28 cellular contexts compared by ENCODE assay signal in the genomic region with DNA sequence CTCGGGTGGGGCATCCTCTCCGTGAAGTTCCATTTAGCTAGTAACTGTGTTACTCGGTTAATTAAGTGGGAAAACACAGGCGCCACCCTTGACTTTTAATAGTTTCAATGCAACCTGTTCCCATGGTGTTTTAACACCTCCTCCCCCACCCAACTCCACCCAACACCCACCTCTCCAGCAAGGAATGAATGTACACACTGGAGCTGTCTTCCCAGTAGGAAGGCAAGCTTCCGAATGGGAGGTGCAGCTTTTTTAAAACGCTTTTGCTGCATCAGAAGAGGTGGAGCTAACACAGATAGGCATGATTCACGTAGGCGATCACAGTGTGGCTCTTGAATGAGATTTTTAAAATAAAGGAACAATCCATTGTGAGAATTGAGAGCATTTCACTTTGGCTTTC.
"Had no signal": no experiment of that assay in that cellular context is flagged by ENCODE, and none has a peak within 500 bp of the region (broad histone marks: within the 10 kb centered on the region; RNA-seq: fewer than 3 reads in every experiment).

No MANE protein-coding gene starts in this region.

- H3K36me3 Mint-ChIP-seq: naive thymus-derived CD8-positive, alpha-beta T cell; stimulated activated naive B cell treated with anti-CD40 and anti-IgM and Interleukin-4, amounts not matched to agents 10 μg/mL and 1 μg/mL and 100 μg/mL, for 72 hours had no signal

- ATAC-seq: foreskin keratinocyte; gastroesophageal sphincter; left lung; naive thymus-derived CD8-positive, alpha-beta T cell; psoas muscle; right lobe of liver; stimulated activated naive B cell treated with anti-CD40 and anti-IgM and Interleukin-4, amounts not matched to agents 10 μg/mL and 1 μg/mL and 100 μg/mL, for 72 hours had no signal

- H3K27me3 ChIP-seq: left lung, ovary, right lobe of liver, tibial nerve, upper lobe of left lung had no signal

- H3K4me1 Mint-ChIP-seq: naive thymus-derived CD8-positive, alpha-beta T cell; stimulated activated naive B cell treated with anti-CD40 and anti-IgM and Interleukin-4, amounts not matched to agents 10 μg/mL and 1 μg/mL and 100 μg/mL, for 72 hours had no signal

- H3K36me3 ChIP-seq: esophagus muscularis mucosa, gastroesophageal sphincter, left lung, ovary, right lobe of liver, thoracic aorta, tibial nerve, upper lobe of left lung had no signal

- H3K4me1 ChIP-seq: esophagus muscularis mucosa, foreskin keratinocyte, gastroesophageal sphincter, left lung, psoas muscle had no signal

- H3K4me3 ChIP-seq: coronary artery, esophagus muscularis mucosa, gastroesophageal sphincter, left lung, ovary, psoas muscle, right lobe of liver, thoracic aorta, tibial nerve, upper lobe of left lung had no signal

- DNase-seq: dermis blood vessel endothelial cell; effector memory CD4-positive, alpha-beta T cell; foreskin keratinocyte; glutamatergic neuron; left lung; mesendoderm; midbrain; naive thymus-derived CD8-positive, alpha-beta T cell; nephron progenitor cell; occipital lobe; ovary; posterior cingulate gyrus; psoas muscle; right lobe of liver; small intestine; stimulated activated CD4-positive, alpha-beta T cell treated with anti-CD3 and anti-CD28 coated beads, Interleukin-15, amount 100 ng/mL, for 24 hours; stimulated activated CD4-positive, alpha-beta T cell treated with anti-CD3 and anti-CD28 coated beads, Interleukin-2, amount 100 ng/mL, for 48 hours; stimulated activated naive B cell treated with anti-CD40 and anti-IgM and Interleukin-4, amounts not matched to agents 10 μg/mL and 1 μg/mL and 100 μg/mL, for 72 hours had no signal

- H3K27ac ChIP-seq: coronary artery, esophagus muscularis mucosa, foreskin keratinocyte, gastroesophageal sphincter, left lung, ovary, psoas muscle, right lobe of liver, thoracic aorta, tibial nerve, upper lobe of left lung had no signal

- H3K4me3 Mint-ChIP-seq: naive thymus-derived CD8-positive, alpha-beta T cell; nephron progenitor cell; stimulated activated naive B cell treated with anti-CD40 and anti-IgM and Interleukin-4, amounts not matched to agents 10 μg/mL and 1 μg/mL and 100 μg/mL, for 72 hours; stimulated activated naive CD8-positive, alpha-beta T cell treated with anti-CD3 and anti-CD28 coated beads, Interleukin-15, Interleukin-2, amounts not matched to agents 100 ng/mL and 50 ng/mL, for 24 hours had no signal

- H3K27ac Mint-ChIP-seq: naive thymus-derived CD8-positive, alpha-beta T cell; nephron progenitor cell; stimulated activated naive B cell treated with anti-CD40 and anti-IgM and Interleukin-4, amounts not matched to agents 10 μg/mL and 1 μg/mL and 100 μg/mL, for 72 hours; stimulated activated naive CD8-positive, alpha-beta T cell treated with anti-CD3 and anti-CD28 coated beads, Interleukin-15, Interleukin-2, amounts not matched to agents 100 ng/mL and 50 ng/mL, for 24 hours had no signal

- FAIRE-seq: endothelial cell of umbilical vein, keratinocyte, small intestine, urothelium cell line had no signal

- H3K9me3 ChIP-seq: ovary, right lobe of liver, thoracic aorta had no signal
